In genomic region chr3:117355566-117355965, GRCh38 we compare ENCODE assay signal across 8 cellular contexts.
A peak's percentile ranks its signal among the peaks of the same experiment; 100 is the strongest.
DNase-seq lines count a peak whose midpoint lies in the region; ATAC-seq and TF ChIP-seq lines count a peak whose summit lies in the region.

No MANE protein-coding gene starts in this region.

- DNase-seq in NCI-H2196 (lab: John Stamatoyannopoulos, UW; ENCODE audit: unreplicated experiment), result peak; percentile 34
- DNase-seq in NCI-H2196 treated with DMSO at 0.1 percent for 48 hours (lab: John Stamatoyannopoulos, UW; ENCODE audit: unreplicated experiment), result no peak
- DNase-seq in HL-60 (ENCODE audit: low read depth in 1 of 2, low spot score in 1 of 2), result peak in 1 of 2 experiments; percentile 2
- DNase-seq in RKO (ENCODE audit: low spot score), result peak; percentile 31
- DNase-seq in iris pigment epithelial cell (ENCODE audit: low read depth), result peak; percentile 1
- no peak for DNase-seq in vagina (ENCODE audit: extremely low spot score in 2 of 2)
- no peak for DNase-seq in psoas muscle
- DNase-seq in stimulated activated CD4-positive, alpha-beta T cell treated with anti-CD3 and anti-CD28 coated beads, Interleukin-15, amount 100 ng/mL, for 24 hours, result no peak

- no peak overlapping the region for H3K27ac ChIP-seq in HL-60 (replicated peaks)
- H3K27ac ChIP-seq in vagina, result no peak overlapping the region
- no peak overlapping the region for H3K27ac ChIP-seq in psoas muscle

- intact Hi-C loops in vagina (cut with DNase I), result no loop called here
- intact Hi-C loops in psoas muscle (cut with DNase I), result no loop called here

- H3K4me1 ChIP-seq in vagina, result no peaks in the 10 kb centered on the region
- H3K4me1 ChIP-seq in psoas muscle, result no peaks in the 10 kb centered on the region

- no peaks in the 10 kb centered on the region for H3K9me3 ChIP-seq in vagina
- no peaks in the 10 kb centered on the region for H3K9me3 ChIP-seq in psoas muscle

- TF ChIP-seq CTCF in HL-60 (IDR thresholded peaks at IDR 0.05; ENCODE audit: insufficient read depth, low read length), result peak; percentile 20
- TF ChIP-seq CTCF in vagina (IDR thresholded peaks at IDR 0.05), result no peak
- TF ChIP-seq CTCF in psoas muscle (IDR thresholded peaks at IDR 0.05), result no peak

- no peak overlapping the region for H3K4me3 ChIP-seq in HL-60 (replicated peaks; ENCODE audit: insufficient read depth, low read length)
- H3K4me3 ChIP-seq in vagina, result no peak overlapping the region
- no peak overlapping the region for H3K4me3 ChIP-seq in psoas muscle

- ATAC-seq in psoas muscle, result no peak

- no peak for TF ChIP-seq POLR2A in vagina (IDR thresholded peaks at IDR 0.05)

- 43 to 50% (median 46%) methylated on average over 4 of the region's 4 CpGs for WGBS in psoas muscle, 3 donors

- H3K36me3 ChIP-seq in vagina (no peaks in the 10 kb centered on the region), psoas muscle (ENCODE audit: insufficient read depth in 1 of 2, low read depth in 1 of 2) (no peaks in the 10 kb centered on the region)

- H3K27me3 ChIP-seq in HL-60 (ENCODE audit: insufficient read depth, poor library complexity, severe bottlenecking) (no peaks in the 10 kb centered on the region), vagina (no peaks in the 10 kb centered on the region), psoas muscle (ENCODE audit: insufficient read depth in 3 of 3, low read length in 2 of 3) (no peaks in the 10 kb centered on the region)

Comparison
In these comparisons a context has a peak if more than half of its experiments do, and no peak if none do; other contexts are left out.
1. DNase-seq: peak in NCI-H2196 (single experiment), RKO (single experiment) and iris pigment epithelial cell (single experiment); none in NCI-H2196 treated with DMSO at 0.1 percent for 48 hours (single experiment), vagina (0 of 2), psoas muscle (0 of 2) and stimulated activated CD4-positive, alpha-beta T cell treated with anti-CD3 and anti-CD28 coated beads, Interleukin-15, amount 100 ng/mL, for 24 hours (single experiment).